Comparison of ENCODE assay signal across 11 cellular contexts in genomic region chr1:158527190-158527815, GRCh38. TPM values are rescaled to one million over a fixed set of nuclear protein-coding genes. Genes with fewer than 3 reads are reported as not detected.
DNase-seq lines count a peak whose midpoint lies in the region; TF ChIP-seq lines count a peak whose summit lies in the region.
"Had no signal": no experiment of that assay in that cellular context is flagged by ENCODE, and none has a peak within 500 bp of the region (broad histone marks: within the 10 kb centered on the region; RNA-seq: fewer than 3 reads in every experiment).

No MANE protein-coding gene starts in this region.

- peak; percentile 6 for DNase-seq in DMS79 treated with DMSO at 0.1 percent for 48 hours (lab: John Stamatoyannopoulos, UW)
- DNase-seq in DMS79 (lab: John Stamatoyannopoulos, UW) = no peak
- peak; percentile 47 for DNase-seq in MM.1S
- no peak for DNase-seq in astrocyte of the spinal cord (ENCODE audit: low read depth, low spot score)
- DNase-seq in osteoblast (ENCODE audit: insufficient read length, low spot score, missing footprints) = no peak
- DNase-seq in HuH-7 (ENCODE audit: low spot score) = no peak
- no peak for DNase-seq in stimulated activated CD4-positive, alpha-beta T cell treated with anti-CD3 and anti-CD28 coated beads, Interleukin-12 subunit alpha, Interleukin-12 subunit beta, amount 100 ng/mL, for 4 hours
- DNase-seq in NK-92 (lab: John Stamatoyannopoulos, UW; ENCODE audit: unreplicated experiment) = no peak
- DNase-seq: adrenal gland, right cardiac atrium had no signal

- no peak overlapping the region for H3K4me2 ChIP-seq in MM.1S (ENCODE audit: low read depth, low read length)
- H3K4me2 ChIP-seq in osteoblast (ENCODE audit: insufficient read depth, low read length) = no peak overlapping the region

- H3K9me3 ChIP-seq in MM.1S (replicated peaks; ENCODE audit: insufficient read depth, low read length) (no peaks in the 10 kb centered on the region), osteoblast (ENCODE audit: low read depth, low read length) (no peaks in the 10 kb centered on the region)
- H3K9me3 ChIP-seq: adrenal gland had no signal

- H3K36me3 ChIP-seq in MM.1S (replicated peaks; ENCODE audit: insufficient read depth, low read length) (no peaks in the 10 kb centered on the region), osteoblast (ENCODE audit: insufficient read depth, low read length) (no peaks in the 10 kb centered on the region)
- H3K36me3 ChIP-seq: adrenal gland had no signal

- no peaks in the 10 kb centered on the region for H4K20me1 ChIP-seq in MM.1S (ENCODE audit: insufficient read depth, low read length)
- H4K20me1 ChIP-seq in osteoblast (ENCODE audit: insufficient read depth, low read length) = no peaks in the 10 kb centered on the region

- in situ Hi-C loops in astrocyte of the spinal cord (cut with HindIII; ENCODE audit: low sequenced_read_pairs) = no loop called here

- TF ChIP-seq CTCF in MM.1S (IDR thresholded peaks at IDR 0.05; ENCODE audit: low read length) = peak; percentile 72
- TF ChIP-seq CTCF in astrocyte of the spinal cord (IDR thresholded peaks at IDR 0.05; ENCODE audit: low read depth, low read length) = peak; percentile 38
- peak; percentile 34 for TF ChIP-seq CTCF in osteoblast (IDR thresholded peaks at IDR 0.05; ENCODE audit: extremely low read depth, low read depth, low read length)

- H3K4me3 ChIP-seq in MM.1S (ENCODE audit: low read length) = no peak overlapping the region
- H3K4me3 ChIP-seq in astrocyte of the spinal cord (ENCODE audit: low read depth, low read length) = no peak overlapping the region
- no peak overlapping the region for H3K4me3 ChIP-seq in osteoblast (ENCODE audit: insufficient read depth, low read length)
- H3K4me3 ChIP-seq: adrenal gland had no signal

- H3K4me1 ChIP-seq in MM.1S (ENCODE audit: low read length) (no peaks in the 10 kb centered on the region), osteoblast (ENCODE audit: insufficient read depth, low read length) (no peaks in the 10 kb centered on the region)
- H3K4me1 ChIP-seq: adrenal gland had no signal

- H3K27me3 ChIP-seq in MM.1S (replicated peaks; ENCODE audit: insufficient read depth, low read length) (no peaks in the 10 kb centered on the region), osteoblast (ENCODE audit: insufficient read depth, low read length) (no peaks in the 10 kb centered on the region)
- H3K27me3 ChIP-seq: adrenal gland had no signal

- H3K27ac ChIP-seq in MM.1S (ENCODE audit: low read length) (no peak overlapping the region), osteoblast (ENCODE audit: low read depth, low read length) (no peak overlapping the region)
- H3K27ac ChIP-seq: adrenal gland had no signal

- H3K9me2 ChIP-seq in MM.1S (replicated peaks; ENCODE audit: insufficient read depth, low read length) = no peaks in the 10 kb centered on the region

- H3F3A ChIP-seq in MM.1S (ENCODE audit: insufficient read depth, low read length) = no peaks in the 10 kb centered on the region

- no peaks in the 10 kb centered on the region for H3K79me2 ChIP-seq in MM.1S (ENCODE audit: low read length)
- no peaks in the 10 kb centered on the region for H3K79me2 ChIP-seq in osteoblast (ENCODE audit: insufficient read depth, low read length)

- H2AFZ ChIP-seq in MM.1S (ENCODE audit: low read length) (no peak overlapping the region), osteoblast (ENCODE audit: low read length) (no peak overlapping the region)

- H3K9ac ChIP-seq in MM.1S (ENCODE audit: low read length) = no peak overlapping the region

RNA-seq across cellular contexts. Expression of gene OR6Y1, which starts 26.9 kb away (rescaled TPM):
- not detected in 2 replicates for total RNA-seq in osteoblast
- total RNA-seq: A673, adrenal gland, right cardiac atrium had no signal

RNA-seq across cellular contexts. Expression of gene OR6P1, which starts 43.1 kb away (rescaled TPM):
- not detected in 2 replicates for total RNA-seq in osteoblast
- total RNA-seq: A673, adrenal gland, right cardiac atrium had no signal

RNA-seq across cellular contexts. Expression of gene OR10X1, which starts 52.4 kb away (rescaled TPM):
- total RNA-seq in osteoblast = not detected in 2 replicates
- total RNA-seq: A673, adrenal gland, right cardiac atrium had no signal

RNA-seq across cellular contexts. Expression of gene OR10R2, which starts 55.3 kb away (rescaled TPM):
- not detected in 2 replicates for total RNA-seq in osteoblast
- total RNA-seq: A673, adrenal gland, right cardiac atrium had no signal

Comparison
In these comparisons a context has a peak if more than half of its experiments do, and no peak if none do; other contexts are left out.
1. DNase-seq: peak in DMS79 treated with DMSO at 0.1 percent for 48 hours (single experiment) and MM.1S (single experiment); none in DMS79 (single experiment), astrocyte of the spinal cord (single experiment), osteoblast (single experiment), HuH-7 (single experiment), stimulated activated CD4-positive, alpha-beta T cell treated with anti-CD3 and anti-CD28 coated beads, Interleukin-12 subunit alpha, Interleukin-12 subunit beta, amount 100 ng/mL, for 4 hours (single experiment) and NK-92 (single experiment).
2. Peak in every context shown above with its lines, with median percentiles within 50 percentile points of each other: CTCF ChIP-seq.